8 cellular contexts compared by ENCODE assay signal in the genomic region with DNA sequence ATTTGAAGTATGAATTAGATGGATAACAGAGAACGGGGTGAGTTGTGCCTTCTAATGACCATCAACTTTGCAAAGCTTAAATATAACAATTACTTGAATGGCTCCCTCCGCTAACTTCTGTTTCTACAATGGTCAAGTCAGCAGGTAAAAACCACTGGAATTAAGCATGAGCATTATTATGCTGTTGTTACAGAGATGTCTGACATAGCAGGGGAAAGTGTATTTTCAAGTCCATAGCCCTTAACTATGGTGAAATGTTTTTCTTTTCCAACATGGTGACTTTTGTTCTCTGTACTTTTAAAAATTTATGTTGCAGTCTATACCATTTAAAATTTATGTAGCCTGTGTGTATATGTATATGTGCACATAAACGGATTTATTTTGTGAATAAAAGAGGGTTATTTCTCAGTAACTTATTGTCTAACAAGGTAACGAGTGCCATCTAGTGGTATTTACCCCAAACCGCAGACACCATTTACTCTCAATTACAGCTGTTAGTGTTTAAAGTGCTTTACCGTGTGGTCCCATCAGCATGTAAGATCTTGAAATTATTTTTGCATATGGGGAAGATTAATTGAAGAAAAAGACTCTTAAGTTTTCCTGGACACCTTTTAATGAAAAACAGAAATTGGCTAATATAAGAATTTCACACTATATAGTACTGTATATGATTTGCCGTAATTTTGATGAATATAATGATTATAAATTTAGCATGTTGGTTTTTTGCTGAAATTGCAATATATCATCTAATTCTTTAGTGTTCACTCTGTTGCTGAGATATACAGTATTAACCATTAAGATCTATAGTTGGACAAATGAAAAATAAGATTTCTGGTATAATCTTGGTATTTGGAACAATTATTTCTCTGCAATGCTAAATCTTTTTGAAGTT.
DNase-seq lines count a peak whose midpoint lies in the region; ATAC-seq, FAIRE-seq and TF ChIP-seq lines count a peak whose summit lies in the region.

No MANE protein-coding gene starts in this region.

- H4K20me1 ChIP-seq in DND-41 (ENCODE audit: insufficient read depth, low read length): no peaks in the 10 kb centered on the region
- no peaks in the 10 kb centered on the region for H4K20me1 ChIP-seq in fibroblast of lung (ENCODE audit: control insufficient read depth, extremely low read depth, insufficient read depth, low read length)
- peaks cover 82% of the 10 kb centered on the region for H4K20me1 ChIP-seq in smooth muscle cell (ENCODE audit: low read depth)

- FAIRE-seq in TTC549 (lab: Jason Lieb, UNC): peak; percentile 79

- H2AFZ ChIP-seq in DND-41 (ENCODE audit: low read depth, low read length) (no peak overlapping the region), fibroblast of lung (ENCODE audit: low read length) (no peak overlapping the region), smooth muscle cell (ENCODE audit: low read depth) (no peak overlapping the region)

- no peak overlapping the region for H3K4me3 ChIP-seq in DND-41 (ENCODE audit: low read depth in 1 of 2, low read length in 2 of 2)
- H3K4me3 ChIP-seq in fibroblast of lung (replicated peaks in 1 of 4; ENCODE audit: control extremely low read depth in 1 of 4, insufficient read depth in 1 of 4, low read depth in 3 of 4, low read length in 4 of 4): no peak overlapping the region
- no peak overlapping the region for H3K4me3 ChIP-seq in smooth muscle cell

- H3K27ac ChIP-seq in DND-41 (ENCODE audit: low read length) (no peak overlapping the region), fibroblast of lung (ENCODE audit: insufficient read depth, low read length) (no peak overlapping the region), smooth muscle cell (ENCODE audit: low read depth) (no peak overlapping the region)

- H3K9ac ChIP-seq in DND-41 (ENCODE audit: low read depth, low read length) (no peak overlapping the region), fibroblast of lung (ENCODE audit: insufficient read depth, low read length) (no peak overlapping the region), smooth muscle cell (ENCODE audit: low read depth) (no peak overlapping the region)

- TF ChIP-seq CTCF in DND-41 (IDR thresholded peaks at IDR 0.05; ENCODE audit: borderline replicate concordance, extremely low read depth, low read length, poor library complexity, severe bottlenecking) (peak; percentile 69), fibroblast of lung (conservative IDR thresholded peaks at IDR 0.05 in 1 of 2, IDR thresholded peaks at IDR 0.05 in 1 of 2; ENCODE audit: low read depth in 1 of 2, low read length in 2 of 2) (peak; percentile 40 to 55), smooth muscle cell (IDR thresholded peaks at IDR 0.05; ENCODE audit: borderline replicate concordance, insufficient read depth, poor library complexity, severe bottlenecking) (peak; percentile 77)

- TF ChIP-seq RAD21 in Ishikawa (IDR thresholded peaks at IDR 0.05; ENCODE audit: low read depth): peak; percentile 71

- H3K4me1 ChIP-seq in DND-41 (ENCODE audit: insufficient read depth, low read length) (no peaks in the 10 kb centered on the region), fibroblast of lung (ENCODE audit: control insufficient read depth, extremely low read depth, insufficient read depth, low read length) (peaks cover 3% of the 10 kb centered on the region), smooth muscle cell (ENCODE audit: low read depth) (no peaks in the 10 kb centered on the region)

- H3K9me3 ChIP-seq in DND-41 (ENCODE audit: insufficient read depth, low read length, severe bottlenecking) (no peaks in the 10 kb centered on the region), fibroblast of lung (ENCODE audit: control insufficient read depth, insufficient read depth, low read depth, low read length) (no peaks in the 10 kb centered on the region), smooth muscle cell (replicated peaks; ENCODE audit: low read depth) (no peaks in the 10 kb centered on the region)

- H3F3A ChIP-seq in smooth muscle cell (ENCODE audit: low read depth): peaks cover 5% of the 10 kb centered on the region

- no peak for TF ChIP-seq EP300 in Ishikawa (IDR thresholded peaks at IDR 0.05; ENCODE audit: borderline replicate concordance)

- peak; percentile 13 for DNase-seq in DND-41
- DNase-seq in fibroblast of lung (ENCODE audit: low read depth in 2 of 2): peak in 1 of 2 donors; percentile 56
- no peak for DNase-seq in smooth muscle cell (lab: John Stamatoyannopoulos, UW; ENCODE audit: unreplicated experiment)
- no peak for DNase-seq in NCI-H128 (lab: John Stamatoyannopoulos, UW; ENCODE audit: unreplicated experiment)
- DNase-seq in sciatic nerve (ENCODE audit: low spot score): no peak

- H3K4me2 ChIP-seq in DND-41 (ENCODE audit: insufficient read depth, low read length) (no peak overlapping the region), fibroblast of lung (ENCODE audit: extremely low read depth, insufficient read depth, low read length) (no peak overlapping the region), smooth muscle cell (no peak overlapping the region)

- intact Hi-C loops in sciatic nerve (cut with DNase I): no loop called here

- H3K27me3 ChIP-seq in DND-41 (ENCODE audit: insufficient read depth, low read length, poor library complexity): no peaks in the 10 kb centered on the region
- H3K27me3 ChIP-seq in fibroblast of lung (ENCODE audit: control insufficient read depth, insufficient read depth, low read length): no peaks in the 10 kb centered on the region
- no peaks in the 10 kb centered on the region for H3K27me3 ChIP-seq in smooth muscle cell (ENCODE audit: low read depth)

- H3K79me2 ChIP-seq in DND-41 (ENCODE audit: insufficient read depth, low read length) (peaks cover 1% of the 10 kb centered on the region), fibroblast of lung (ENCODE audit: control insufficient read depth, insufficient read depth, low read length) (peaks cover 37% of the 10 kb centered on the region), smooth muscle cell (ENCODE audit: low read depth) (peaks cover 89% of the 10 kb centered on the region)

- WGBS in smooth muscle cell (ENCODE audit: low lambda C conversion rate): 48% methylated on average over 7 of the region's 7 CpGs

- H3K36me3 ChIP-seq in DND-41 (ENCODE audit: insufficient read depth, low read length) (peaks cover 11% of the 10 kb centered on the region; the same call in 1 of the 2 replicates), fibroblast of lung (ENCODE audit: control insufficient read depth, insufficient read depth, low read length) (no peaks in the 10 kb centered on the region), smooth muscle cell (ENCODE audit: low read depth) (no peaks in the 10 kb centered on the region)

- 0 out of 3 replicates have a peak, but pooled peaks have one; percentile 50 for ATAC-seq in DND-41 (ENCODE audit: insufficient read depth, low read depth)
- ATAC-seq in GM19463 (IDR thresholded peaks at IDR 0.05; ENCODE audit: unreplicated experiment): peak; percentile 75
- no peak for ATAC-seq in sciatic nerve

TF ChIP-seq in Ishikawa, 13 proteins besides CTCF, POLR2A, EP300 and RAD21:
- TF ChIP-seq CEBPB (IDR thresholded peaks at IDR 0.05): no peak
- no peak for TF ChIP-seq FOXM1 (IDR thresholded peaks at IDR 0.05; ENCODE audit: borderline replicate concordance, low read depth)
